ENCODE assay signal across 8 cellular contexts in genomic region chr1:117001254-117001927, GRCh38. TPM values are rescaled to one million over a fixed set of nuclear protein-coding genes. Genes with fewer than 3 reads are reported as not detected.
DNase-seq lines count a peak whose midpoint lies in the region; ATAC-seq and TF ChIP-seq lines count a peak whose summit lies in the region.

TSS of gene CD101 (plus strand) at chr1:117001760. CDS start at chr1:117001818, 58 bp downstream.

- TF ChIP-seq CTCF in CD4-positive, alpha-beta T cell (IDR thresholded peaks at IDR 0.05), result no peak
- TF ChIP-seq CTCF in PC-3 (conservative IDR thresholded peaks at IDR 0.05; ENCODE audit: low read depth, low read length) (no peak), heart left ventricle (IDR thresholded peaks at IDR 0.05) (no peak), lower leg skin (IDR thresholded peaks at IDR 0.05) (no peak)

- no TSS peak for BruUV-seq in PC-3 (replicated peaks; lab: Mats Ljungman, UMichigan)

- no peaks in the 10 kb centered on the region for H3K9me2 ChIP-seq in PC-3 (replicated peaks; ENCODE audit: low read length)

- POLR2A ChIA-PET in CD4-positive, alpha-beta T cell (lab: Charles Lee), result interaction anchor here (0.6 to 2.8 kb wide), 8 partner anchors 8 to 263 kb away, joined by 3 to 30 read pairs (median 4); partner anchors contain the start of gene TTF2
- POLR2A ChIA-PET in PC-3 (lab: Charles Lee; ENCODE audit: unreplicated experiment), result no interaction called here

- no peak for DNase-seq in CD4-positive, alpha-beta T cell
- peak; percentile 40 for DNase-seq in activated naive CD4-positive, alpha-beta T cell treated with anti-CD3 and anti-CD28 coated beads, Interleukin-2, amount 50 U/mL, for 16 hours
- no peak for DNase-seq in PC-3
- DNase-seq in heart left ventricle, result no peak
- no peak for DNase-seq in posterior vena cava (ENCODE audit: low spot score)
- no peak for DNase-seq in lower leg skin (ENCODE audit: low spot score in 2 of 2)

- H3K27ac Mint-ChIP-seq in CD4-positive, alpha-beta T cell, result peak within 1 kb of the TSS; percentile 76

- H3K4me3 Mint-ChIP-seq in CD4-positive, alpha-beta T cell, result peak within 1 kb of the TSS; percentile 62

- peaks cover 3% of the 10 kb centered on the region for H3K9me3 Mint-ChIP-seq in CD4-positive, alpha-beta T cell

- no peak within 1 kb of the TSS for H2AFZ ChIP-seq in PC-3 (ENCODE audit: low read length)

- no peaks in the 10 kb centered on the region for H4K20me1 ChIP-seq in PC-3 (ENCODE audit: low read length)

- H3K4me1 ChIP-seq in PC-3 (ENCODE audit: insufficient read depth, low read length) (0 out of 2 replicates have a peak, but pooled peaks cover 5% of the 10 kb centered on the region), heart left ventricle (peaks cover 0 to 44% (median 0%) of the 10 kb centered on the region in 12 donors)

- H3K79me2 ChIP-seq in PC-3 (ENCODE audit: low read length), result no peaks in the 10 kb centered on the region

- no peaks in the 10 kb centered on the region for H3K36me3 ChIP-seq in PC-3 (ENCODE audit: low read depth, low read length)
- H3K36me3 ChIP-seq in heart left ventricle, result no peaks in the 10 kb centered on the region

- H3K4me3 ChIP-seq in PC-3 (ENCODE audit: low read length), result no peak within 1 kb of the TSS
- H3K4me3 ChIP-seq in heart left ventricle, result peak within 1 kb of the TSS in 1 of 12 donors; percentile 10
- no peak within 1 kb of the TSS for H3K4me3 ChIP-seq in lower leg skin (ENCODE audit: low read depth, poor library complexity, severe bottlenecking)

- no peaks in the 10 kb centered on the region for H3K36me3 Mint-ChIP-seq in CD4-positive, alpha-beta T cell (ENCODE audit: low read depth)

- WGBS in heart left ventricle, 4 donors, result 88 to 94% (median 91%) methylated on average over 3 of the region's 3 CpGs
- WGBS in lower leg skin, 2 donors, result 85% methylated on average over 3 of the region's 3 CpGs

- ATAC-seq in CD4-positive, alpha-beta T cell (ENCODE audit: poor library complexity), result peak; percentile 64
- peak; percentile 91 for ATAC-seq in GM19397 (IDR thresholded peaks at IDR 0.05; ENCODE audit: unreplicated experiment)
- peak; percentile 95 for ATAC-seq in HG03280 (IDR thresholded peaks at IDR 0.05; ENCODE audit: unreplicated experiment)
- ATAC-seq in PC-3, result no peak
- ATAC-seq in heart left ventricle, result no peak

- TF ChIP-seq POLR2A in heart left ventricle (IDR thresholded peaks at IDR 0.05), result no peak
- TF ChIP-seq POLR2A in lower leg skin (IDR thresholded peaks at IDR 0.05), result no peak

- H3K9me3 ChIP-seq in CD4-positive, alpha-beta T cell (ENCODE audit: control insufficient read depth, low read length), result no peaks in the 10 kb centered on the region
- no peaks in the 10 kb centered on the region for H3K9me3 ChIP-seq in PC-3 (ENCODE audit: low read length)
- H3K9me3 ChIP-seq in heart left ventricle, result no peaks in the 10 kb centered on the region

- H3K4me2 ChIP-seq in PC-3 (ENCODE audit: low read length), result no peak within 1 kb of the TSS

- H3K27me3 Mint-ChIP-seq in CD4-positive, alpha-beta T cell, result no peaks in the 10 kb centered on the region

- H3K27me3 ChIP-seq in CD4-positive, alpha-beta T cell (ENCODE audit: control insufficient read depth, insufficient read depth, low read length), result no peaks in the 10 kb centered on the region
- H3K27me3 ChIP-seq in PC-3 (ENCODE audit: low read length), result no peaks in the 10 kb centered on the region
- H3K27me3 ChIP-seq in heart left ventricle, result no peaks in the 10 kb centered on the region

- H3K4me1 Mint-ChIP-seq in CD4-positive, alpha-beta T cell (ENCODE audit: low read depth), result peaks cover 56% of the 10 kb centered on the region

- intact Hi-C loops in CD4-positive, alpha-beta T cell (cut with DNase I, micrococcal nuclease), result loop anchor here in 1 of 2 experiments (2.0 kb wide), 1 partner anchor 15 kb away; no protein-coding TSS in a partner anchor
- intact Hi-C loops in PC-3 (cut with micrococcal nuclease) (no loop called here), heart left ventricle (cut with DNase I) (no loop called here), posterior vena cava (cut with DNase I) (no loop called here), lower leg skin (cut with DNase I; ENCODE audit: low total_unique reads) (no loop called here)

- CTCF ChIA-PET in CD4-positive, alpha-beta T cell (lab: Charles Lee), result interaction anchor here (0.6 to 1.2 kb wide), 2 partner anchors 93 to 427 kb away, joined by 3 to 4 read pairs; no protein-coding TSS in a partner anchor
- CTCF ChIA-PET in PC-3 (lab: Charles Lee), result no interaction called here

- H3K27ac ChIP-seq in CD4-positive, alpha-beta T cell (ENCODE audit: low read depth, low read length), result peak within 1 kb of the TSS; percentile 39
- no peak within 1 kb of the TSS for H3K27ac ChIP-seq in PC-3 (ENCODE audit: low read length)
- peak within 1 kb of the TSS in 1 of 12 donors; percentile 78 for H3K27ac ChIP-seq in heart left ventricle

- H3F3A ChIP-seq in PC-3 (ENCODE audit: low read length, unreplicated experiment), result no peaks in the 10 kb centered on the region

- no peak within 1 kb of the TSS for H3K9ac ChIP-seq in PC-3 (ENCODE audit: low read length)

RNA-seq across cellular contexts. Expression of gene CD101, which starts in this region (rescaled TPM):
- total RNA-seq in CD4-positive, alpha-beta T cell, result 1 to 10 TPM; 2.1 to 2.2 TPM
- total RNA-seq in PC-3 (2014; rRNA removed) (0.17 and 0.36 TPM in 2 replicates), heart left ventricle (1 to 10 TPM in 5 of 9 donors, under 1 TPM in 4; 0.54 to 2.5 (median 1.0) TPM), posterior vena cava (1 to 10 TPM; 2.1 to 2.6 TPM), lower leg skin (1 to 10 TPM in 1 of 4 donors, under 1 TPM in 3; 0.46 to 1.8 (median 0.92) TPM)
- under 1 TPM; 0.38 to 0.72 TPM for polyA plus RNA-seq in heart left ventricle

Comparison
In these comparisons a context has a peak if more than half of its experiments do, and no peak if none do; other contexts are left out.
1. ATAC-seq: peak in CD4-positive, alpha-beta T cell (single experiment), GM19397 (single experiment) and HG03280 (single experiment); none in PC-3 (single experiment) and heart left ventricle (0 of 4).